ENCODE assay signal across 16 cellular contexts in the genomic region with DNA sequence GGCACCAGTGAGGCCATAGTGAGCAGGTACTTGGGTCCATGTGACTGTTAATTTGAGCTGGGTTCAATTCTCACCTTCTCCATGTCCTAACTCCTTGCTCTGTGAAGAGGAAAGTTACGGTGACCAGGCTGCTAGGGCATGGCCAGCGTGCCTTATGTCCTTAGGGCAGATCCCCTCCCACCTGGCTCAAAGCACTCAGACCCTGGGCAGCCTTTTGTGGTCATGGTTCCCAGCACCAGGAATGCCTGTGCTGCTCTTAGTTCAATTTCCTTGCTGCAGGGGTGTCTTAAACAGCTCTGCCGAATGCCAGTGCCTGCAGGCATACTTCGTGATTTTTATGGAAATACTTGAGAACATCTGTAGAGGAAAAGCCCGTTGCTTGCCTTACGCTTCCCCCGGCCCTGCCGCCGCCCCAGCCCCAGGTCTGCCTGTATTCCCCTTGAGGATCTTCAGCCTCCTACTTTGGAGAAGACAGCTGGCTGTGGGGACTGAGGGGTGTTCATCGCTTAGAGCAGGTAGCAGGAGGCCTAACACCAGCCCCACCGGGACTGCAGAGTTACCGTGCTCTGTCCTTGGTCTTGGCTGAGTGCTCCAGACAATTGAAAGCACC. TPM values are rescaled to one million over a fixed set of nuclear protein-coding genes. Genes with fewer than 3 reads are reported as not detected.
DNase-seq lines count a peak whose midpoint lies in the region; ATAC-seq, FAIRE-seq and TF ChIP-seq lines count a peak whose summit lies in the region.
"Had no signal": no experiment of that assay in that cellular context is flagged by ENCODE, and none has a peak within 500 bp of the region (broad histone marks: within the 10 kb centered on the region; RNA-seq: fewer than 3 reads in every experiment).

No MANE protein-coding gene starts in this region.

- no peak for ATAC-seq in activated CD4-positive, alpha-beta T cell treated with anti-CD3 and anti-CD28 coated beads for 36 hours
- ATAC-seq: A549, left lung, Panc1 had no signal

- TF ChIP-seq CTCF in endothelial cell of umbilical vein (IDR thresholded peaks at IDR 0.05; ENCODE audit: extremely low read depth in 1 of 2, insufficient read depth in 1 of 2, low read depth in 1 of 2, low read length in 2 of 2) (no peak), nephron progenitor cell (IDR thresholded peaks at IDR 0.05) (no peak)

- H3K27me3 ChIP-seq in endothelial cell of umbilical vein (ENCODE audit: control insufficient read depth in 2 of 2, insufficient read depth in 2 of 2, low read length in 2 of 2) = no peaks in the 10 kb centered on the region
- H3K27me3 ChIP-seq: left lung had no signal

- H3K79me2 ChIP-seq in endothelial cell of umbilical vein (ENCODE audit: control insufficient read depth, insufficient read depth, low read length) = peaks cover 18% of the 10 kb centered on the region

- no peak overlapping the region for H2AFZ ChIP-seq in endothelial cell of umbilical vein (ENCODE audit: low read depth, low read length)

- no peak overlapping the region for H3K4me3 Mint-ChIP-seq in activated CD4-positive, alpha-beta T cell treated with anti-CD3 and anti-CD28 coated beads for 36 hours
- no peak overlapping the region for H3K4me3 Mint-ChIP-seq in nephron progenitor cell
- H3K4me3 Mint-ChIP-seq: activated naive CD8-positive, alpha-beta T cell had no signal

- H3K27ac ChIP-seq in endothelial cell of umbilical vein (ENCODE audit: insufficient read depth, low read depth, low read length) = no peak overlapping the region
- H3K27ac ChIP-seq: A549, left lung had no signal

- H3K4me2 ChIP-seq in endothelial cell of umbilical vein (ENCODE audit: insufficient read depth, low read length) = no peak overlapping the region
- H3K4me2 ChIP-seq: A549 had no signal

- peaks cover 13% of the 10 kb centered on the region for H3K4me1 ChIP-seq in endothelial cell of umbilical vein (ENCODE audit: control insufficient read depth, extremely low read depth, insufficient read depth, low read length)
- H3K4me1 ChIP-seq: prostate gland had no signal

- FAIRE-seq in endothelial cell of umbilical vein (lab: Jason Lieb, UNC) = peak; percentile 53
- FAIRE-seq: A549 had no signal

- no peak overlapping the region for H3K9ac ChIP-seq in endothelial cell of umbilical vein (replicated peaks; ENCODE audit: extremely low read depth, insufficient read depth, low read length)

- peak overlapping the region; percentile 98 for H3K27ac Mint-ChIP-seq in activated CD4-positive, alpha-beta T cell treated with anti-CD3 and anti-CD28 coated beads for 36 hours
- peak overlapping the region; percentile 97 for H3K27ac Mint-ChIP-seq in nephron progenitor cell

- CTCF ChIA-PET in activated CD4-positive, alpha-beta T cell treated with anti-CD3 and anti-CD28 coated beads for 36 hours (lab: Charles Lee) = interaction anchor here (1.1 kb wide), 1 partner anchor 19 kb away, joined by 3 read pairs; no protein-coding TSS in a partner anchor
- CTCF ChIA-PET in endothelial cell of umbilical vein (lab: Charles Lee) = no interaction called here

- dilution Hi-C loops in endothelial cell of umbilical vein (cut with MboI; ENCODE audit: extremely low pct_ligation_motif_present, low sequenced_read_pairs) = no loop called here

- intact Hi-C loops in activated CD4-positive, alpha-beta T cell treated with anti-CD3 and anti-CD28 coated beads for 36 hours (cut with DNase I, micrococcal nuclease) = loop anchor here (5.0 kb wide), 4 partner anchors 152 to 437 kb away; partner anchors contain the start of genes ELK1 (in 1 of the 2) and RP2 (in 1 of the 2)
- intact Hi-C loops in endothelial cell of umbilical vein (cut with micrococcal nuclease) = loop anchor here (5.0 kb wide), 3 partner anchors 147 to 307 kb away; partner anchors contain the start of gene ZNF41

- no TSS peak for BruUV-seq in endothelial cell of umbilical vein (replicated peaks; lab: Mats Ljungman, UMichigan)

- POLR2A ChIA-PET in activated CD4-positive, alpha-beta T cell treated with anti-CD3 and anti-CD28 coated beads for 36 hours (lab: Charles Lee) = no interaction called here
- POLR2A ChIA-PET in endothelial cell of umbilical vein (lab: Charles Lee) = no interaction called here

- no peak for TF ChIP-seq POLR2A in endothelial cell of umbilical vein (IDR thresholded peaks at IDR 0.05; ENCODE audit: low read depth, low read length)

- no peaks in the 10 kb centered on the region for H3K9me1 ChIP-seq in endothelial cell of umbilical vein (replicated peaks; ENCODE audit: control insufficient read depth, extremely low read depth, insufficient read depth, low read length)

- H3K4me1 Mint-ChIP-seq in activated CD4-positive, alpha-beta T cell treated with anti-CD3 and anti-CD28 coated beads for 36 hours = peaks cover 27% of the 10 kb centered on the region
- H3K4me1 Mint-ChIP-seq in nephron progenitor cell = peaks cover 38% of the 10 kb centered on the region

- peaks cover 58% of the 10 kb centered on the region for H3K36me3 Mint-ChIP-seq in activated CD4-positive, alpha-beta T cell treated with anti-CD3 and anti-CD28 coated beads for 36 hours (ENCODE audit: low read depth)
- H3K36me3 Mint-ChIP-seq in nephron progenitor cell (ENCODE audit: low read depth) = peaks cover 57% of the 10 kb centered on the region

- no peak overlapping the region for H3K4me3 ChIP-seq in endothelial cell of umbilical vein (replicated peaks in 1 of 3; ENCODE audit: insufficient read depth in 1 of 3, low read depth in 1 of 3, low read length in 3 of 3)
- H3K4me3 ChIP-seq: A549, left lung, prostate gland had no signal

- H3K9me3 Mint-ChIP-seq in activated CD4-positive, alpha-beta T cell treated with anti-CD3 and anti-CD28 coated beads for 36 hours (ENCODE audit: low read depth) = no peaks in the 10 kb centered on the region
- H3K9me3 Mint-ChIP-seq in nephron progenitor cell = no peaks in the 10 kb centered on the region

- H4K20me1 ChIP-seq in endothelial cell of umbilical vein (replicated peaks; ENCODE audit: control insufficient read depth, extremely low read depth, insufficient read depth, low read length) = no peaks in the 10 kb centered on the region

- peaks cover 10 to 42% of the 10 kb centered on the region in 2 experiments for H3K36me3 ChIP-seq in endothelial cell of umbilical vein (ENCODE audit: control insufficient read depth in 2 of 2, extremely low read depth in 1 of 2, insufficient read depth in 2 of 2, low read length in 2 of 2)
- H3K36me3 ChIP-seq: prostate gland had no signal

- DNase-seq in activated CD4-positive, alpha-beta T cell treated with anti-CD3 and anti-CD28 coated beads for 36 hours = no peak
- no peak for DNase-seq in activated CD4-positive, alpha-beta T cell treated with anti-CD3 and anti-CD28 coated beads for 48 hours
- DNase-seq in EL (peak; percentile 25), endothelial cell of umbilical vein (ENCODE audit: low read depth, low spot score) (no peak), nephron progenitor cell (no peak), NCI-H748 treated with DMSO at 0.1 percent for 48 hours (lab: John Stamatoyannopoulos, UW) (no peak), NCI-H510A treated with DMSO at 0.1 percent for 48 hours (lab: John Stamatoyannopoulos, UW) (no peak), DMS114 treated with DMSO at 0.1 percent for 48 hours (lab: John Stamatoyannopoulos, UW; ENCODE audit: unreplicated experiment) (no peak)
- DNase-seq: effector CD4-positive, alpha-beta T cell; left lung; stimulated activated naive CD4-positive, alpha-beta T cell; trophoblast cell had no signal

- no peaks in the 10 kb centered on the region for H3K9me3 ChIP-seq in endothelial cell of umbilical vein (replicated peaks; ENCODE audit: control insufficient read depth, insufficient read depth, low read length)
- H3K9me3 ChIP-seq: A549, left lung, prostate gland had no signal

- H3K27me3 Mint-ChIP-seq in activated CD4-positive, alpha-beta T cell treated with anti-CD3 and anti-CD28 coated beads for 36 hours = no peaks in the 10 kb centered on the region
- no peaks in the 10 kb centered on the region for H3K27me3 Mint-ChIP-seq in nephron progenitor cell (ENCODE audit: low read depth, poor library complexity)
- H3K27me3 Mint-ChIP-seq: activated naive CD8-positive, alpha-beta T cell had no signal

TF ChIP-seq in endothelial cell of umbilical vein, 7 proteins besides CTCF, POLR2A, EP300 and RAD21 (continues in another document):
- TF ChIP-seq POLR2AphosphoS5 (IDR thresholded peaks at IDR 0.05; ENCODE audit: insufficient read depth, low read depth, low read length) = no peak

RNA-seq across cellular contexts. Expression of gene CDK16, which starts 3.1 kb away (rescaled TPM):
- total RNA-seq in activated CD4-positive, alpha-beta T cell treated with anti-CD3 and anti-CD28 coated beads for 36 hours = 10 to 100 TPM; 62.7 to 78.9 TPM
- 99.2 and 99.9 TPM in 2 replicates for total RNA-seq in endothelial cell of umbilical vein
- 149 and 182 TPM in 2 replicates for polyA plus RNA-seq in endothelial cell of umbilical vein
- 128 and 143 TPM in 2 replicates for polyA plus RNA-seq in endothelial cell of umbilical vein (2011; cell fraction: cytosol; rRNA removed)
- polyA plus RNA-seq in endothelial cell of umbilical vein (2011; cell fraction: nucleus; rRNA removed) = 239 and 246 TPM in 2 replicates
- polyA plus RNA-seq in endothelial cell of umbilical vein (2012) = 91.7 and 92.9 TPM in 2 replicates
- 130 and 154 TPM in 2 replicates for polyA minus RNA-seq in endothelial cell of umbilical vein
- 229 TPM for polyA minus RNA-seq in endothelial cell of umbilical vein (2011; cell fraction: cytosol; rRNA and poly(A)+ RNA removed)
- 47.6 and 54.2 TPM in 2 replicates for polyA minus RNA-seq in endothelial cell of umbilical vein (2011; cell fraction: nucleus; rRNA and poly(A)+ RNA removed)

RNA-seq across cellular contexts. Expression of gene USP11, which starts 17.4 kb away (rescaled TPM):
- total RNA-seq in activated CD4-positive, alpha-beta T cell treated with anti-CD3 and anti-CD28 coated beads for 36 hours = 10 to 100 TPM; 19.2 to 21.1 TPM
- total RNA-seq in endothelial cell of umbilical vein = 34.7 and 36.4 TPM in 2 replicates
- 20.7 and 24.0 TPM in 2 replicates for polyA plus RNA-seq in endothelial cell of umbilical vein
- polyA plus RNA-seq in endothelial cell of umbilical vein (2011; cell fraction: cytosol; rRNA removed) = 13.9 and 15.0 TPM in 2 replicates
- polyA plus RNA-seq in endothelial cell of umbilical vein (2011; cell fraction: nucleus; rRNA removed) = 75.1 and 84.3 TPM in 2 replicates
- polyA plus RNA-seq in endothelial cell of umbilical vein (2012) = 36.6 and 41.4 TPM in 2 replicates
- 55.1 and 65.1 TPM in 2 replicates for polyA minus RNA-seq in endothelial cell of umbilical vein
- polyA minus RNA-seq in endothelial cell of umbilical vein (2011; cell fraction: cytosol; rRNA and poly(A)+ RNA removed) = 58.6 TPM
- polyA minus RNA-seq in endothelial cell of umbilical vein (2011; cell fraction: nucleus; rRNA and poly(A)+ RNA removed) = 34.4 and 43.3 TPM in 2 replicates

RNA-seq across cellular contexts. Expression of gene UBA1, which starts 21.8 kb away (rescaled TPM):
- total RNA-seq in activated CD4-positive, alpha-beta T cell treated with anti-CD3 and anti-CD28 coated beads for 36 hours = 100 to 1,000 TPM; 224 to 249 TPM
- total RNA-seq in endothelial cell of umbilical vein = 236 and 237 TPM in 2 replicates
- 297 and 332 TPM in 2 replicates for polyA plus RNA-seq in endothelial cell of umbilical vein
- polyA plus RNA-seq in endothelial cell of umbilical vein (2011; cell fraction: cytosol; rRNA removed) = 210 and 248 TPM in 2 replicates
- 286 and 313 TPM in 2 replicates for polyA plus RNA-seq in endothelial cell of umbilical vein (2011; cell fraction: nucleus; rRNA removed)
- 238 and 242 TPM in 2 replicates for polyA plus RNA-seq in endothelial cell of umbilical vein (2012)
- 304 and 332 TPM in 2 replicates for polyA minus RNA-seq in endothelial cell of umbilical vein
- polyA minus RNA-seq in endothelial cell of umbilical vein (2011; cell fraction: cytosol; rRNA and poly(A)+ RNA removed) = 209 TPM
- polyA minus RNA-seq in endothelial cell of umbilical vein (2011; cell fraction: nucleus; rRNA and poly(A)+ RNA removed) = 90.1 and 104 TPM in 2 replicates
